In genomic region chr12:112418596-112419268, GRCh38 we compare ENCODE assay signal across 8 cellular contexts. TPM values are rescaled to one million over a fixed set of nuclear protein-coding genes. Genes with fewer than 3 reads are reported as not detected.
A peak's percentile ranks its signal among the peaks of the same experiment; 100 is the strongest.
DNase-seq lines count a peak whose midpoint lies in the region; ATAC-seq and TF ChIP-seq lines count a peak whose summit lies in the region.

PTPN11 (plus strand) TSS chr12:112418947; CDS start chr12:112419112, 165 bp downstream.

- peak; percentile 6; the same call in 1 of the 2 replicates for TF ChIP-seq CTCF in AG09319 (IDR thresholded peaks at IDR 0.05; ENCODE audit: low read depth, low read length)

- intact Hi-C loops in left colon (cut with DNase I, micrococcal nuclease), result no loop called here

- H3K27ac ChIP-seq in cingulate gyrus (ENCODE audit: low read depth, low read length), result peak within 1 kb of the TSS; percentile 72

- DNase-seq in AG09319 (ENCODE audit: extremely low read depth, low read depth) (peak; percentile 46), NCI-H460 (ENCODE audit: extremely low read depth, low read depth) (peak; percentile 74), left colon (peak; percentile 84 to 92)
- peak; percentile 88 to 90 for DNase-seq in activated CD4-positive, alpha-beta T cell treated with anti-CD3 and anti-CD28 coated beads for 4 hours
- peak; percentile 89 for DNase-seq in stimulated activated CD4-positive, alpha-beta T cell treated with anti-CD3 and anti-CD28 coated beads, Interleukin-1b, Interleukin-23, amount 100 ng/mL, for 48 hours

- peak; percentile 74 for ATAC-seq in GM18907 (IDR thresholded peaks at IDR 0.05; ENCODE audit: unreplicated experiment)
- peak; percentile 65 for ATAC-seq in HG03135 (IDR thresholded peaks at IDR 0.05; ENCODE audit: unreplicated experiment)
- peak; percentile 93 for ATAC-seq in left colon

RNA-seq across cellular contexts. Expression of gene PTPN11, which starts in this region (rescaled TPM):
- 98.2 and 110 TPM in 2 replicates for total RNA-seq in NCI-H460 (2014; rRNA removed; shearing (Covaris generic))
- polyA plus RNA-seq in NCI-H460 (2014; cell fraction: nucleus; rRNA removed), result 42.7 and 72.0 TPM in 2 replicates
- 10 to 100 TPM; 65.1 to 69.1 TPM for total RNA-seq in left colon

Comparison
In these comparisons a context has a peak if more than half of its experiments do, and no peak if none do; other contexts are left out.
1. Peak in every context shown above with its lines: DNase-seq, ATAC-seq and H3K27ac ChIP-seq.